ENCODE assay signal across 20 cellular contexts in the genomic region with DNA sequence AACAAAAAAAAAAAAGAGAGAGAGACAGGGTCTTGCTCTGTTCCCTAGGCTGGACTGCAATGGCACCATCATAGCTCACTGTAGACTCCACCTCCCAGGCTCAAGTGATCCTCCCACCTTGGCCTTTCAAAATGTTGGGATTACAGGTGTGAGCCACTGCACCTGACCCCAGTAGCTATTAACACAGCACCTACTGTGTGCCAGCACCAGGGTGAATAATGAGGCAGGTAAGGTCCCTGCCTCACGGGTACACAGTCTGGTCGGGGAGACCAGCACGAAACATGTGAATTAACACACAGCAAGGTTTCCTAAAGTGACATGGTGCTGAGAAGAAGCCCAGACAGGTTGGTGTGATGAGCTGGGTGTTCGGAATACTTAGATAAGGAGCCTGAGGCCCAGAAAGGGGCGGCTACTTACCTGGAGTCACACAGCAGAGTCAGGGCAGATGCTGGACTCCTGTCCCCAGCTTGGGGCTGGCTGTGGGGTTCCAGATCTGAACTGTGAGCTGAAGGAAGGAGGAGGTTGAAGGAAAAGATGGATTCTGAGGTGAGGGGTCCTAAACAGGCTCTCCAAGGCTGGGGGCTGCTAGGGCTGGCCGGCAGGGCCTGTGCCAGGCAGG. TPM values are rescaled to one million over a fixed set of nuclear protein-coding genes. Genes with fewer than 3 reads are reported as not detected.
DNase-seq lines count a peak whose midpoint lies in the region; ATAC-seq, FAIRE-seq and TF ChIP-seq lines count a peak whose summit lies in the region.
"Had no signal": no experiment of that assay in that cellular context is flagged by ENCODE, and none has a peak within 500 bp of the region (broad histone marks: within the 10 kb centered on the region; RNA-seq: fewer than 3 reads in every experiment).

No MANE protein-coding gene starts in this region.

- peak overlapping the region; percentile 67 for H3K4me3 Mint-ChIP-seq in T-helper 17 cell
- no peak overlapping the region for H3K4me3 Mint-ChIP-seq in stimulated activated effector memory CD8-positive, alpha-beta T cell treated with anti-CD3 and anti-CD28 coated beads, Interleukin-12 subunit alpha, Interleukin-12 subunit beta, amount 100 ng/mL, for 72 hours
- H3K4me3 Mint-ChIP-seq: B cell; CD4-positive, alpha-beta T cell; IgD-negative memory B cell had no signal

- TF ChIP-seq EP300 in HepG2 (IDR thresholded peaks at IDR 0.05; ENCODE audit: low read depth in 2 of 2, low read length in 2 of 2): no peak
- no peak for TF ChIP-seq EP300 in HepG2 (CRISPR knock-in tag; IDR thresholded peaks at IDR 0.05; ENCODE audit: borderline replicate concordance)

- H3K36me3 ChIP-seq in H7 (replicated peaks; ENCODE audit: control insufficient read depth, insufficient read depth, low read length): no peaks in the 10 kb centered on the region
- H3K36me3 ChIP-seq in HepG2 (replicated peaks in 1 of 2; ENCODE audit: control insufficient read depth in 1 of 2, insufficient read depth in 2 of 2, low read length in 2 of 2): no peaks in the 10 kb centered on the region

- in situ Hi-C loops in HepG2 (cut with HindIII; ENCODE audit: extremely low pct_ligation_motif_present, low pct_unique_long_range_greater_than_20kb): no loop called here

- no peaks in the 10 kb centered on the region for H4K20me1 ChIP-seq in HepG2 (ENCODE audit: insufficient read depth, low read length)

- H3K79me2 ChIP-seq in HepG2 (ENCODE audit: insufficient read depth, low read length): no peaks in the 10 kb centered on the region

- no peak for FAIRE-seq in HepG2 (lab: Jason Lieb, UNC)
- FAIRE-seq: GM12892, H1 had no signal

- H3K27me3 ChIP-seq in H7 (ENCODE audit: control insufficient read depth, insufficient read depth, low read length) (no peaks in the 10 kb centered on the region; the same call in 1 of the 2 replicates), HepG2 (ENCODE audit: control insufficient read depth in 1 of 2, insufficient read depth in 2 of 2, low read length in 2 of 2) (peaks cover 2 to 19% of the 10 kb centered on the region in 2 experiments; a peak in 4 of 5 replicates)

- H3K9ac ChIP-seq in HepG2 (ENCODE audit: insufficient read depth, low read depth, low read length): no peak overlapping the region

- H3K27ac Mint-ChIP-seq in T-helper 17 cell: no peak overlapping the region
- H3K27ac Mint-ChIP-seq in stimulated activated effector memory CD8-positive, alpha-beta T cell treated with anti-CD3 and anti-CD28 coated beads, Interleukin-12 subunit alpha, Interleukin-12 subunit beta, amount 100 ng/mL, for 72 hours: peak overlapping the region; percentile 13
- H3K27ac Mint-ChIP-seq: B cell; CD4-positive, alpha-beta T cell; IgD-negative memory B cell had no signal

- WGBS in HepG2 (ENCODE audit: low lambda C conversion rate): 28% methylated on average over 6 of the region's 6 CpGs

- no peak for TF ChIP-seq CTCF in HepG2 (CRISPR knock-in tag; IDR thresholded peaks at IDR 0.05)

- peak; percentile 23 for DNase-seq in H7
- DNase-seq in T-helper 17 cell: no peak
- no peak for DNase-seq in HepG2 (ENCODE audit: low spot score)
- DNase-seq in stimulated activated effector memory CD8-positive, alpha-beta T cell treated with anti-CD3 and anti-CD28 coated beads, Interleukin-12 subunit alpha, Interleukin-12 subunit beta, amount 100 ng/mL, for 72 hours (ENCODE audit: low spot score in 2 of 2): no peak
- no peak for DNase-seq in anterior cingulate cortex (lab: John Stamatoyannopoulos, UW)
- DNase-seq in NOMO-1 (lab: John Stamatoyannopoulos, UW; ENCODE audit: unreplicated experiment in 2 of 2): no peak
- DNase-seq: ACHN; C1 segment of cervical spinal cord; Calu3; CD4-positive, alpha-beta T cell; DMS153; DMS79 treated with DMSO at 0.1 percent for 48 hours; GDM1; HCEC 1CT had no signal

- no peaks in the 10 kb centered on the region for H3K9me3 Mint-ChIP-seq in stimulated activated effector memory CD8-positive, alpha-beta T cell treated with anti-CD3 and anti-CD28 coated beads, Interleukin-12 subunit alpha, Interleukin-12 subunit beta, amount 100 ng/mL, for 72 hours
- H3K9me3 Mint-ChIP-seq: CD4-positive, alpha-beta T cell; IgD-negative memory B cell had no signal

- H3K4me1 ChIP-seq in HepG2 (ENCODE audit: insufficient read depth, low read length): peaks cover 8% of the 10 kb centered on the region; the same call in 1 of the 2 replicates

- TF ChIP-seq RAD21 in HepG2 (CRISPR knock-in tag; IDR thresholded peaks at IDR 0.05): no peak

- POLR2A ChIA-PET in HepG2 (lab: Yijun Ruan, JAX): no interaction called here

- no peak for TF ChIP-seq POLR2A in HepG2 (IDR thresholded peaks at IDR 0.05; ENCODE audit: insufficient read depth in 1 of 2, low read depth in 2 of 2, low read length in 2 of 2)

- no TSS peak for BruUV-seq in HepG2 (replicated peaks; lab: Mats Ljungman, UMichigan)

- peaks cover 2% of the 10 kb centered on the region for H3K4me1 Mint-ChIP-seq in T-helper 17 cell
- H3K4me1 Mint-ChIP-seq in stimulated activated effector memory CD8-positive, alpha-beta T cell treated with anti-CD3 and anti-CD28 coated beads, Interleukin-12 subunit alpha, Interleukin-12 subunit beta, amount 100 ng/mL, for 72 hours: peaks cover 2% of the 10 kb centered on the region

- CTCF ChIA-PET in HepG2 (lab: Yijun Ruan, JAX; ENCODE audit: low intra/inter-chr PET ratio, low total read pairs): no interaction called here

- H3K4me2 ChIP-seq in HepG2 (ENCODE audit: low read depth, low read length): no peak overlapping the region

- no peaks in the 10 kb centered on the region for H3K36me3 Mint-ChIP-seq in T-helper 17 cell (ENCODE audit: low read depth)
- H3K36me3 Mint-ChIP-seq in stimulated activated effector memory CD8-positive, alpha-beta T cell treated with anti-CD3 and anti-CD28 coated beads, Interleukin-12 subunit alpha, Interleukin-12 subunit beta, amount 100 ng/mL, for 72 hours: no peaks in the 10 kb centered on the region
- H3K36me3 Mint-ChIP-seq: IgD-negative memory B cell had no signal

- intact Hi-C loops in HepG2 (cut with micrococcal nuclease; ENCODE audit: unreplicated experiment): no loop called here

- H3K9me3 ChIP-seq in T-helper 17 cell (ENCODE audit: control insufficient read depth, low read length, poor library complexity, severe bottlenecking) (no peaks in the 10 kb centered on the region), HepG2 (ENCODE audit: low read length) (no peaks in the 10 kb centered on the region)

- no peak for ATAC-seq in T-helper 17 cell
- ATAC-seq in HepG2: peak; percentile 9
- ATAC-seq in stimulated activated effector memory CD8-positive, alpha-beta T cell treated with anti-CD3 and anti-CD28 coated beads, Interleukin-12 subunit alpha, Interleukin-12 subunit beta, amount 100 ng/mL, for 72 hours: peak; percentile 11
- ATAC-seq in HG02852 (IDR thresholded peaks at IDR 0.05; ENCODE audit: unreplicated experiment): no peak

- H2AFZ ChIP-seq in HepG2 (ENCODE audit: low read length): peak overlapping the region; percentile 12

- no peaks in the 10 kb centered on the region for H3K27me3 Mint-ChIP-seq in T-helper 17 cell
- H3K27me3 Mint-ChIP-seq: B cell; CD4-positive, alpha-beta T cell; IgD-negative memory B cell had no signal

- no peak overlapping the region for H3K27ac ChIP-seq in HepG2 (ENCODE audit: extremely low read length, insufficient read depth, low read length)

- no peak overlapping the region for H3K4me3 ChIP-seq in H7 (ENCODE audit: insufficient read depth, low read depth, low read length)
- H3K4me3 ChIP-seq in HepG2 (replicated peaks in 1 of 3; ENCODE audit: insufficient read depth in 1 of 3, low read depth in 2 of 3, low read length in 3 of 3): no peak overlapping the region

RNA-seq across cellular contexts. Expression of gene FBXL19, which starts 10.5 kb away (rescaled TPM):
- total RNA-seq in H7 (2014; rRNA removed; shearing (Covaris generic)): 78.3 and 89.8 TPM in 2 replicates
- total RNA-seq in T-helper 17 cell (10 to 100 TPM; 12.6 to 13.2 TPM), HepG2 (2016; rRNA removed; fragmentation: Illumina TruSeq; extraction: Trizol) (7.4 and 13.7 TPM in 2 replicates)
- 0.88 and 1.0 TPM in 2 replicates for total RNA-seq in HepG2 (2016; cell fraction: cytosol; rRNA removed; fragmentation: Illumina TruSeq; extraction: Trizol; ENCODE audit: low read depth)
- total RNA-seq in HepG2 (2016; cell fraction: insoluble cytoplasmic fraction; rRNA removed; fragmentation: Illumina TruSeq; extraction: Trizol): 7.5 and 14.8 TPM in 2 replicates
- total RNA-seq in HepG2 (2016; cell fraction: membrane; rRNA removed; fragmentation: Illumina TruSeq; extraction: Trizol): 3.5 and 3.7 TPM in 2 replicates
- 7.2 and 8.5 TPM in 2 replicates for total RNA-seq in HepG2 (2016; cell fraction: nucleus; rRNA removed; fragmentation: Illumina TruSeq; extraction: Trizol)
- polyA plus RNA-seq in HepG2 (2011; rRNA removed): 6.0 and 10.1 TPM in 2 replicates
- 4.8 and 8.3 TPM in 2 replicates for polyA plus RNA-seq in HepG2 (2011; cell fraction: cytosol; rRNA removed)
- polyA plus RNA-seq in HepG2 (2011; cell fraction: nucleus; rRNA removed): 32.6 and 42.1 TPM in 2 replicates
- polyA plus RNA-seq in HepG2 (2012): 6.0 and 7.5 TPM in 2 replicates
- 0.59 and 0.62 TPM in 2 replicates for polyA plus RNA-seq in HepG2 (2016; cell fraction: cytosol; fragmentation: Illumina TruSeq; extraction: Trizol; ENCODE audit: low read depth)
- polyA plus RNA-seq in HepG2 (2016; cell fraction: insoluble cytoplasmic fraction; fragmentation: Illumina TruSeq; extraction: Trizol; ENCODE audit: low read depth): 8.3 and 8.7 TPM in 2 replicates
- polyA plus RNA-seq in HepG2 (2016; cell fraction: membrane; fragmentation: Illumina TruSeq; extraction: Trizol; ENCODE audit: low read depth): 2.0 and 2.5 TPM in 2 replicates
- 18.4 and 19.3 TPM in 2 replicates for polyA plus RNA-seq in HepG2 (2016; cell fraction: nucleus; fragmentation: Illumina TruSeq; extraction: Trizol; ENCODE audit: insufficient read depth, low read depth)
- polyA minus RNA-seq in HepG2 (2011; rRNA and poly(A)+ RNA removed; ENCODE audit: low replicate concordance): 9.2 and 19.5 TPM in 2 replicates
- polyA minus RNA-seq in HepG2 (2011; cell fraction: cytosol; rRNA and poly(A)+ RNA removed): 8.9 and 9.6 TPM in 2 replicates
- polyA minus RNA-seq in HepG2 (2011; cell fraction: nucleus; rRNA and poly(A)+ RNA removed): 6.3 and 7.0 TPM in 2 replicates

RNA-seq across cellular contexts. Expression of gene CTF1, which starts 16.5 kb away (rescaled TPM):
- total RNA-seq in H7 (2014; rRNA removed; shearing (Covaris generic)): 2.0 TPM in 2 replicates
- under 1 TPM in 1 of 2 donors, not detected in 1; 0.26 TPM for total RNA-seq in T-helper 17 cell
- total RNA-seq in HepG2 (2016; rRNA removed; fragmentation: Illumina TruSeq; extraction: Trizol): 0.11 and 0.13 TPM in 2 replicates
- total RNA-seq in HepG2 (2016; cell fraction: cytosol; rRNA removed; fragmentation: Illumina TruSeq; extraction: Trizol; ENCODE audit: low read depth): 0.18 and 0.20 TPM in 2 replicates
- 0.19 TPM in 1 of 2 replicates, not detected in the other for total RNA-seq in HepG2 (2016; cell fraction: insoluble cytoplasmic fraction; rRNA removed; fragmentation: Illumina TruSeq; extraction: Trizol)
- 0.19 and 0.31 TPM in 2 replicates for total RNA-seq in HepG2 (2016; cell fraction: membrane; rRNA removed; fragmentation: Illumina TruSeq; extraction: Trizol)
- not detected in 2 replicates for total RNA-seq in HepG2 (2016; cell fraction: nucleus; rRNA removed; fragmentation: Illumina TruSeq; extraction: Trizol)
- 1.8 and 2.6 TPM in 2 replicates for polyA plus RNA-seq in HepG2 (2011; rRNA removed)
- polyA plus RNA-seq in HepG2 (2011; cell fraction: cytosol; rRNA removed): 1.5 and 1.6 TPM in 2 replicates
- polyA plus RNA-seq in HepG2 (2011; cell fraction: nucleus; rRNA removed): 1.7 and 2.3 TPM in 2 replicates
- 0.57 and 0.99 TPM in 2 replicates for polyA plus RNA-seq in HepG2 (2012)
- 0.20 and 0.23 TPM in 2 replicates for polyA plus RNA-seq in HepG2 (2016; cell fraction: cytosol; fragmentation: Illumina TruSeq; extraction: Trizol; ENCODE audit: low read depth)
- polyA plus RNA-seq in HepG2 (2016; cell fraction: insoluble cytoplasmic fraction; fragmentation: Illumina TruSeq; extraction: Trizol; ENCODE audit: low read depth): 0.44 and 0.81 TPM in 2 replicates
- 0.44 and 0.47 TPM in 2 replicates for polyA plus RNA-seq in HepG2 (2016; cell fraction: membrane; fragmentation: Illumina TruSeq; extraction: Trizol; ENCODE audit: low read depth)
- 0.28 and 0.49 TPM in 2 replicates for polyA plus RNA-seq in HepG2 (2016; cell fraction: nucleus; fragmentation: Illumina TruSeq; extraction: Trizol; ENCODE audit: insufficient read depth, low read depth)
- polyA minus RNA-seq in HepG2 (2011; rRNA and poly(A)+ RNA removed; ENCODE audit: low replicate concordance): 0.94 and 3.5 TPM in 2 replicates
- polyA minus RNA-seq in HepG2 (2011; cell fraction: cytosol; rRNA and poly(A)+ RNA removed): 0.49 and 0.97 TPM in 2 replicates
- 0.25 and 0.77 TPM in 2 replicates for polyA minus RNA-seq in HepG2 (2011; cell fraction: nucleus; rRNA and poly(A)+ RNA removed)
- total RNA-seq: HT-29 had no signal
- polyA plus RNA-seq: IgD-negative memory B cell had no signal

RNA-seq across cellular contexts. Expression of gene BCL7C, which starts 19.0 kb away (rescaled TPM):
- 16.4 and 35.5 TPM in 2 replicates for total RNA-seq in H7 (2014; rRNA removed; shearing (Covaris generic))
- total RNA-seq in T-helper 17 cell (10 to 100 TPM; 22.5 to 22.8 TPM), HepG2 (2016; rRNA removed; fragmentation: Illumina TruSeq; extraction: Trizol) (20.6 and 33.8 TPM in 2 replicates)
- 194 and 197 TPM in 2 replicates for total RNA-seq in HepG2 (2016; cell fraction: cytosol; rRNA removed; fragmentation: Illumina TruSeq; extraction: Trizol; ENCODE audit: low read depth)
- 22.9 and 35.1 TPM in 2 replicates for total RNA-seq in HepG2 (2016; cell fraction: insoluble cytoplasmic fraction; rRNA removed; fragmentation: Illumina TruSeq; extraction: Trizol)
- total RNA-seq in HepG2 (2016; cell fraction: membrane; rRNA removed; fragmentation: Illumina TruSeq; extraction: Trizol): 119 and 127 TPM in 2 replicates
- total RNA-seq in HepG2 (2016; cell fraction: nucleus; rRNA removed; fragmentation: Illumina TruSeq; extraction: Trizol): 13.0 and 13.8 TPM in 2 replicates
- polyA plus RNA-seq in HepG2 (2011; rRNA removed): 17.3 and 17.7 TPM in 2 replicates
- 16.6 and 23.0 TPM in 2 replicates for polyA plus RNA-seq in HepG2 (2011; cell fraction: cytosol; rRNA removed)
- 6.8 and 7.6 TPM in 2 replicates for polyA plus RNA-seq in HepG2 (2011; cell fraction: nucleus; rRNA removed)
- 9.5 and 11.7 TPM in 2 replicates for polyA plus RNA-seq in HepG2 (2012)
- 217 TPM in 2 replicates for polyA plus RNA-seq in HepG2 (2016; cell fraction: cytosol; fragmentation: Illumina TruSeq; extraction: Trizol; ENCODE audit: low read depth)
- polyA plus RNA-seq in HepG2 (2016; cell fraction: insoluble cytoplasmic fraction; fragmentation: Illumina TruSeq; extraction: Trizol; ENCODE audit: low read depth): 24.4 and 25.8 TPM in 2 replicates
- polyA plus RNA-seq in HepG2 (2016; cell fraction: membrane; fragmentation: Illumina TruSeq; extraction: Trizol; ENCODE audit: low read depth): 119 and 124 TPM in 2 replicates
- 23.8 and 25.6 TPM in 2 replicates for polyA plus RNA-seq in HepG2 (2016; cell fraction: nucleus; fragmentation: Illumina TruSeq; extraction: Trizol; ENCODE audit: insufficient read depth, low read depth)
- polyA minus RNA-seq in HepG2 (2011; rRNA and poly(A)+ RNA removed; ENCODE audit: low replicate concordance): 4.2 and 4.3 TPM in 2 replicates
- polyA minus RNA-seq in HepG2 (2011; cell fraction: cytosol; rRNA and poly(A)+ RNA removed): 5.2 and 7.2 TPM in 2 replicates
- 3.6 and 3.9 TPM in 2 replicates for polyA minus RNA-seq in HepG2 (2011; cell fraction: nucleus; rRNA and poly(A)+ RNA removed)

RNA-seq across cellular contexts. Expression of gene ORAI3, which starts 36.0 kb away (rescaled TPM):
- total RNA-seq in H7 (2014; rRNA removed; shearing (Covaris generic)): 15.3 and 18.4 TPM in 2 replicates
- total RNA-seq in T-helper 17 cell (1 to 10 TPM; 6.4 to 7.5 TPM), HepG2 (2016; rRNA removed; fragmentation: Illumina TruSeq; extraction: Trizol) (6.3 and 11.4 TPM in 2 replicates)
- total RNA-seq in HepG2 (2016; cell fraction: cytosol; rRNA removed; fragmentation: Illumina TruSeq; extraction: Trizol; ENCODE audit: low read depth): 3.1 and 3.3 TPM in 2 replicates
- 6.8 and 11.0 TPM in 2 replicates for total RNA-seq in HepG2 (2016; cell fraction: insoluble cytoplasmic fraction; rRNA removed; fragmentation: Illumina TruSeq; extraction: Trizol)
- total RNA-seq in HepG2 (2016; cell fraction: membrane; rRNA removed; fragmentation: Illumina TruSeq; extraction: Trizol): 6.6 and 6.9 TPM in 2 replicates
- total RNA-seq in HepG2 (2016; cell fraction: nucleus; rRNA removed; fragmentation: Illumina TruSeq; extraction: Trizol): 9.5 and 9.8 TPM in 2 replicates
- 32.0 and 41.3 TPM in 2 replicates for polyA plus RNA-seq in HepG2 (2011; rRNA removed)
- 40.6 and 43.1 TPM in 2 replicates for polyA plus RNA-seq in HepG2 (2011; cell fraction: cytosol; rRNA removed)
- 24.2 and 26.2 TPM in 2 replicates for polyA plus RNA-seq in HepG2 (2011; cell fraction: nucleus; rRNA removed)
- 8.4 and 8.8 TPM in 2 replicates for polyA plus RNA-seq in HepG2 (2012)
- 2.0 and 3.1 TPM in 2 replicates for polyA plus RNA-seq in HepG2 (2016; cell fraction: cytosol; fragmentation: Illumina TruSeq; extraction: Trizol; ENCODE audit: low read depth)
- 6.2 and 7.6 TPM in 2 replicates for polyA plus RNA-seq in HepG2 (2016; cell fraction: insoluble cytoplasmic fraction; fragmentation: Illumina TruSeq; extraction: Trizol; ENCODE audit: low read depth)
- 4.8 and 5.1 TPM in 2 replicates for polyA plus RNA-seq in HepG2 (2016; cell fraction: membrane; fragmentation: Illumina TruSeq; extraction: Trizol; ENCODE audit: low read depth)
- 14.8 and 15.7 TPM in 2 replicates for polyA plus RNA-seq in HepG2 (2016; cell fraction: nucleus; fragmentation: Illumina TruSeq; extraction: Trizol; ENCODE audit: insufficient read depth, low read depth)
- 9.3 and 112 TPM in 2 replicates for polyA minus RNA-seq in HepG2 (2011; rRNA and poly(A)+ RNA removed; ENCODE audit: low replicate concordance)
- polyA minus RNA-seq in HepG2 (2011; cell fraction: cytosol; rRNA and poly(A)+ RNA removed): 19.9 and 21.3 TPM in 2 replicates
- 9.7 and 16.2 TPM in 2 replicates for polyA minus RNA-seq in HepG2 (2011; cell fraction: nucleus; rRNA and poly(A)+ RNA removed)

RNA-seq across cellular contexts. Expression of gene SETD1A, which starts 44.7 kb away (rescaled TPM):
- 4.1 and 5.0 TPM in 2 replicates for total RNA-seq in H7 (2014; rRNA removed; shearing (Covaris generic))
- 10 to 100 TPM; 31.3 to 45.5 TPM for total RNA-seq in T-helper 17 cell
- 3.6 and 5.6 TPM in 2 replicates for total RNA-seq in HepG2 (2016; rRNA removed; fragmentation: Illumina TruSeq; extraction: Trizol)
- total RNA-seq in HepG2 (2016; cell fraction: cytosol; rRNA removed; fragmentation: Illumina TruSeq; extraction: Trizol; ENCODE audit: low read depth): 7.1 and 10.5 TPM in 2 replicates
- 3.1 and 5.4 TPM in 2 replicates for total RNA-seq in HepG2 (2016; cell fraction: insoluble cytoplasmic fraction; rRNA removed; fragmentation: Illumina TruSeq; extraction: Trizol)
- 4.3 and 6.1 TPM in 2 replicates for total RNA-seq in HepG2 (2016; cell fraction: membrane; rRNA removed; fragmentation: Illumina TruSeq; extraction: Trizol)
- total RNA-seq in HepG2 (2016; cell fraction: nucleus; rRNA removed; fragmentation: Illumina TruSeq; extraction: Trizol): 6.3 and 8.6 TPM in 2 replicates
- polyA plus RNA-seq in HepG2 (2011; rRNA removed): 3.2 and 3.8 TPM in 2 replicates
- polyA plus RNA-seq in HepG2 (2011; cell fraction: cytosol; rRNA removed): 1.6 and 2.0 TPM in 2 replicates
- 23.9 and 35.1 TPM in 2 replicates for polyA plus RNA-seq in HepG2 (2011; cell fraction: nucleus; rRNA removed)
- polyA plus RNA-seq in HepG2 (2012): 15.4 and 28.2 TPM in 2 replicates
- polyA plus RNA-seq in HepG2 (2016; cell fraction: cytosol; fragmentation: Illumina TruSeq; extraction: Trizol; ENCODE audit: low read depth): 0.57 and 1.4 TPM in 2 replicates
- 10.9 and 15.4 TPM in 2 replicates for polyA plus RNA-seq in HepG2 (2016; cell fraction: insoluble cytoplasmic fraction; fragmentation: Illumina TruSeq; extraction: Trizol; ENCODE audit: low read depth)
- 2.9 and 3.9 TPM in 2 replicates for polyA plus RNA-seq in HepG2 (2016; cell fraction: membrane; fragmentation: Illumina TruSeq; extraction: Trizol; ENCODE audit: low read depth)
- 43.7 and 55.5 TPM in 2 replicates for polyA plus RNA-seq in HepG2 (2016; cell fraction: nucleus; fragmentation: Illumina TruSeq; extraction: Trizol; ENCODE audit: insufficient read depth, low read depth)
- polyA minus RNA-seq in HepG2 (2011; rRNA and poly(A)+ RNA removed; ENCODE audit: low replicate concordance): 5.5 and 8.7 TPM in 2 replicates
- 2.8 and 3.1 TPM in 2 replicates for polyA minus RNA-seq in HepG2 (2011; cell fraction: cytosol; rRNA and poly(A)+ RNA removed)
- 7.0 and 11.2 TPM in 2 replicates for polyA minus RNA-seq in HepG2 (2011; cell fraction: nucleus; rRNA and poly(A)+ RNA removed)

Comparison
In these comparisons a context has a peak if more than half of its experiments do, and no peak if none do; other contexts are left out.
1. ATAC-seq: peak in HepG2 (single experiment) and stimulated activated effector memory CD8-positive, alpha-beta T cell treated with anti-CD3 and anti-CD28 coated beads, Interleukin-12 subunit alpha, Interleukin-12 subunit beta, amount 100 ng/mL, for 72 hours (single experiment); none in T-helper 17 cell (single experiment) and HG02852 (single experiment).